In the genomic region with DNA sequence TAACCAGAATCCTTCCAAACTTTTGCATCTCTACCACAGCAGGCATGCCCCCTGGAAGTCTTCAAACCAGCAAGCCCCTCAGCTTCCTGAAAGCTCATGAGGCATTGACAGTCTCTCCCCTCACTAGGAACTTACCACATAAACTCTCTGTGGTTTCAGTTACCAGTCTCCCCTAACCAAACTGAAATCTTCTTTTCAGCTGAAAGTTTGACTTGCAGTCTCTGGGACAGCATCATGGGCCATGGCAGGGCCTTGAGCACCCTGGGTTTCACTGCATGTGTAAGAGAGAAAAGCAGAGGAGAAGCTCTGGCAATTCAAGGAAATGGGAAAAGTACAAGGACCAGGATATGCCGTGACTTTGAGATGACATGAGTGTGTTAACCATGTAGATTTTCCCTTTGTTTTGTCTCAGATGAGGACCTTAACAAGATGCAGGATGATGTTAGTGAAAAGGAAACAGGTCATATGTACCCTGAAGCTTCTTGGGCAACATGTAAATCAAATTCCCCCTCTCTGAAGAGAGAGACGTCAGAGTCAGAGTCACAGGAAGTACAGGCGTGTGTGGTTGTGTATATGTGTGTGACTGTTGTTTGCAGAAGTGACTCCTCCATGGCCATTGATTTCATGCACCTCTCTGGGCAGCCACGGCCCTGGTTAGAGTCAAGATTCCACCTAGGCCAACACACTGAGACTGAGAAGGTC, we compare ENCODE assay signal across 10 cellular contexts.
A peak's percentile ranks its signal among the peaks of the same experiment; 100 is the strongest.
DNase-seq lines count a peak whose midpoint lies in the region; ATAC-seq and TF ChIP-seq lines count a peak whose summit lies in the region.
"Had no signal": no experiment of that assay in that cellular context is flagged by ENCODE, and none has a peak within 500 bp of the region (broad histone marks: within the 10 kb centered on the region; RNA-seq: fewer than 3 reads in every experiment).

No MANE protein-coding gene starts in this region.

- peaks cover 3% of the 10 kb centered on the region for H3K27me3 Mint-ChIP-seq in activated T-helper 1 cell treated with anti-CD3 and anti-CD28 coated beads, Interleukin-12 subunit alpha, Interleukin-12 subunit beta, Interleukin-2, Interleukin-4 antibody, amounts not matched to agents 30 ng/mL and 10 ng/mL and 1 ng/mL, durations not matched to agents 14 hours and 24 hours and 36 hours (ENCODE audit: insufficient read depth)

- H3K36me3 Mint-ChIP-seq in activated T-helper 1 cell treated with anti-CD3 and anti-CD28 coated beads, Interleukin-12 subunit alpha, Interleukin-12 subunit beta, Interleukin-2, Interleukin-4 antibody, amounts not matched to agents 30 ng/mL and 10 ng/mL and 1 ng/mL, durations not matched to agents 14 hours and 24 hours and 36 hours (ENCODE audit: low read depth), result no peaks in the 10 kb centered on the region

- no peaks in the 10 kb centered on the region for H3K4me1 ChIP-seq in effector memory CD4-positive, alpha-beta T cell (ENCODE audit: control insufficient read depth, insufficient read depth, low read length, poor library complexity, severe bottlenecking)

- no peak overlapping the region for H3K4me3 ChIP-seq in effector memory CD4-positive, alpha-beta T cell (ENCODE audit: insufficient read depth, low read depth, low read length, poor library complexity, severe bottlenecking)
- no peak overlapping the region for H3K4me3 ChIP-seq in H7 (ENCODE audit: insufficient read depth, low read depth, low read length)
- H3K4me3 ChIP-seq: ovary had no signal

- ATAC-seq in GM19455 (IDR thresholded peaks at IDR 0.05; ENCODE audit: unreplicated experiment) (peak; percentile 90), HG03139 (IDR thresholded peaks at IDR 0.05; ENCODE audit: unreplicated experiment) (peak; percentile 74)

- peaks cover 11% of the 10 kb centered on the region for H3K4me1 Mint-ChIP-seq in activated T-helper 1 cell treated with anti-CD3 and anti-CD28 coated beads, Interleukin-12 subunit alpha, Interleukin-12 subunit beta, Interleukin-2, Interleukin-4 antibody, amounts not matched to agents 30 ng/mL and 10 ng/mL and 1 ng/mL, durations not matched to agents 14 hours and 24 hours and 36 hours (ENCODE audit: low read depth)

- H3K9me3 ChIP-seq in effector memory CD4-positive, alpha-beta T cell (ENCODE audit: control insufficient read depth, low read length), result no peaks in the 10 kb centered on the region
- H3K9me3 ChIP-seq: ovary had no signal

- H3K27ac ChIP-seq in effector memory CD4-positive, alpha-beta T cell (ENCODE audit: insufficient read depth, low read length, poor library complexity, severe bottlenecking), result no peak overlapping the region
- H3K27ac ChIP-seq: ovary had no signal

- no peak overlapping the region for H3K4me3 Mint-ChIP-seq in activated T-helper 1 cell treated with anti-CD3 and anti-CD28 coated beads, Interleukin-12 subunit alpha, Interleukin-12 subunit beta, Interleukin-2, Interleukin-4 antibody, amounts not matched to agents 30 ng/mL and 10 ng/mL and 1 ng/mL, durations not matched to agents 14 hours and 24 hours and 36 hours

- intact Hi-C loops in activated T-helper 1 cell treated with anti-CD3 and anti-CD28 coated beads, Interleukin-12 subunit alpha, Interleukin-12 subunit beta, Interleukin-2, Interleukin-4 antibody, amounts not matched to agents 30 ng/mL and 10 ng/mL and 1 ng/mL, durations not matched to agents 14 hours and 24 hours and 36 hours (cut with micrococcal nuclease), result no loop called here

- H3K36me3 ChIP-seq in effector memory CD4-positive, alpha-beta T cell (ENCODE audit: control insufficient read depth, insufficient read depth, low read length), result no peaks in the 10 kb centered on the region
- no peaks in the 10 kb centered on the region for H3K36me3 ChIP-seq in H7 (replicated peaks; ENCODE audit: control insufficient read depth, insufficient read depth, low read length)
- H3K36me3 ChIP-seq: ovary had no signal

- DNase-seq in GM10266 (ENCODE audit: extremely low spot score), result peak; percentile 12
- no peak for DNase-seq in activated T-helper 1 cell treated with anti-CD3 and anti-CD28 coated beads, Interleukin-12 subunit alpha, Interleukin-12 subunit beta, Interleukin-2, Interleukin-4 antibody, amounts not matched to agents 30 ng/mL and 10 ng/mL and 1 ng/mL, durations not matched to agents 14 hours and 24 hours and 36 hours (ENCODE audit: low spot score)
- DNase-seq in effector memory CD4-positive, alpha-beta T cell, result no peak
- no peak for DNase-seq in NCI-H510A (lab: John Stamatoyannopoulos, UW)
- DNase-seq in effector CD8-positive, alpha-beta T cell (lab: John Stamatoyannopoulos, UW), result no peak
- no peak for DNase-seq in H7
- DNase-seq: NCI-H187 treated with DMSO at 0.1 percent for 48 hours, ovary had no signal

- no peaks in the 10 kb centered on the region for H3K9me3 Mint-ChIP-seq in activated T-helper 1 cell treated with anti-CD3 and anti-CD28 coated beads, Interleukin-12 subunit alpha, Interleukin-12 subunit beta, Interleukin-2, Interleukin-4 antibody, amounts not matched to agents 30 ng/mL and 10 ng/mL and 1 ng/mL, durations not matched to agents 14 hours and 24 hours and 36 hours

- no peak for TF ChIP-seq CTCF in GM10266 (IDR thresholded peaks at IDR 0.05; ENCODE audit: control insufficient read depth, insufficient read depth, low read depth, missing control alignments)

- H3K27ac Mint-ChIP-seq in activated T-helper 1 cell treated with anti-CD3 and anti-CD28 coated beads, Interleukin-12 subunit alpha, Interleukin-12 subunit beta, Interleukin-2, Interleukin-4 antibody, amounts not matched to agents 30 ng/mL and 10 ng/mL and 1 ng/mL, durations not matched to agents 14 hours and 24 hours and 36 hours, result peak overlapping the region; percentile 16

- H3K27me3 ChIP-seq in effector memory CD4-positive, alpha-beta T cell (replicated peaks; ENCODE audit: control insufficient read depth, insufficient read depth, low read length, poor library complexity, severe bottlenecking), result no peaks in the 10 kb centered on the region
- no peaks in the 10 kb centered on the region for H3K27me3 ChIP-seq in H7 (ENCODE audit: control insufficient read depth, insufficient read depth, low read length)
- H3K27me3 ChIP-seq: ovary had no signal
